In the genomic region with DNA sequence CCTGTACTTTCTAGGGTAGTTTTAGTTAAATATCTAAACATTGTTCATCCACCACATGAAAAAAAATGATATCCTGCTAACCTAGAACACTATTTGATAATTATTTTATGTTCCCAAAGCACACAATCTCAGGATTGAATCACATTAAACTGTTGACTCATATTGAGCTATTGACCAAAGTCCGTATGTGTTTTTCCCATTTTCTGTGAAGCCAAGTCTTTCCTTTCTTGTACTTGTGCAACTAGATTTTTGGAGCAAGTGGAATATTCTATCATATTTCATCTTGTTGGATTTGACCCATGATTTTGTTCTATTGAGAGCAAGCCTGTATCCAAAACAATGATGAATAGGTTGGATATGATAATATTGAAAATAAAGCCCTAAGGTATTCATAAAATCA, we compare ENCODE assay signal across 1 cellular context.
A peak's percentile ranks its signal among the peaks of the same experiment; 100 is the strongest.
TF ChIP-seq lines count a peak whose summit lies in the region.

No MANE protein-coding gene starts in this region.

TF ChIP-seq in HepG2, 621 proteins besides CTCF, POLR2A, EP300 and RAD21 (continued from another document):
- TF ChIP-seq, protein P1, sequence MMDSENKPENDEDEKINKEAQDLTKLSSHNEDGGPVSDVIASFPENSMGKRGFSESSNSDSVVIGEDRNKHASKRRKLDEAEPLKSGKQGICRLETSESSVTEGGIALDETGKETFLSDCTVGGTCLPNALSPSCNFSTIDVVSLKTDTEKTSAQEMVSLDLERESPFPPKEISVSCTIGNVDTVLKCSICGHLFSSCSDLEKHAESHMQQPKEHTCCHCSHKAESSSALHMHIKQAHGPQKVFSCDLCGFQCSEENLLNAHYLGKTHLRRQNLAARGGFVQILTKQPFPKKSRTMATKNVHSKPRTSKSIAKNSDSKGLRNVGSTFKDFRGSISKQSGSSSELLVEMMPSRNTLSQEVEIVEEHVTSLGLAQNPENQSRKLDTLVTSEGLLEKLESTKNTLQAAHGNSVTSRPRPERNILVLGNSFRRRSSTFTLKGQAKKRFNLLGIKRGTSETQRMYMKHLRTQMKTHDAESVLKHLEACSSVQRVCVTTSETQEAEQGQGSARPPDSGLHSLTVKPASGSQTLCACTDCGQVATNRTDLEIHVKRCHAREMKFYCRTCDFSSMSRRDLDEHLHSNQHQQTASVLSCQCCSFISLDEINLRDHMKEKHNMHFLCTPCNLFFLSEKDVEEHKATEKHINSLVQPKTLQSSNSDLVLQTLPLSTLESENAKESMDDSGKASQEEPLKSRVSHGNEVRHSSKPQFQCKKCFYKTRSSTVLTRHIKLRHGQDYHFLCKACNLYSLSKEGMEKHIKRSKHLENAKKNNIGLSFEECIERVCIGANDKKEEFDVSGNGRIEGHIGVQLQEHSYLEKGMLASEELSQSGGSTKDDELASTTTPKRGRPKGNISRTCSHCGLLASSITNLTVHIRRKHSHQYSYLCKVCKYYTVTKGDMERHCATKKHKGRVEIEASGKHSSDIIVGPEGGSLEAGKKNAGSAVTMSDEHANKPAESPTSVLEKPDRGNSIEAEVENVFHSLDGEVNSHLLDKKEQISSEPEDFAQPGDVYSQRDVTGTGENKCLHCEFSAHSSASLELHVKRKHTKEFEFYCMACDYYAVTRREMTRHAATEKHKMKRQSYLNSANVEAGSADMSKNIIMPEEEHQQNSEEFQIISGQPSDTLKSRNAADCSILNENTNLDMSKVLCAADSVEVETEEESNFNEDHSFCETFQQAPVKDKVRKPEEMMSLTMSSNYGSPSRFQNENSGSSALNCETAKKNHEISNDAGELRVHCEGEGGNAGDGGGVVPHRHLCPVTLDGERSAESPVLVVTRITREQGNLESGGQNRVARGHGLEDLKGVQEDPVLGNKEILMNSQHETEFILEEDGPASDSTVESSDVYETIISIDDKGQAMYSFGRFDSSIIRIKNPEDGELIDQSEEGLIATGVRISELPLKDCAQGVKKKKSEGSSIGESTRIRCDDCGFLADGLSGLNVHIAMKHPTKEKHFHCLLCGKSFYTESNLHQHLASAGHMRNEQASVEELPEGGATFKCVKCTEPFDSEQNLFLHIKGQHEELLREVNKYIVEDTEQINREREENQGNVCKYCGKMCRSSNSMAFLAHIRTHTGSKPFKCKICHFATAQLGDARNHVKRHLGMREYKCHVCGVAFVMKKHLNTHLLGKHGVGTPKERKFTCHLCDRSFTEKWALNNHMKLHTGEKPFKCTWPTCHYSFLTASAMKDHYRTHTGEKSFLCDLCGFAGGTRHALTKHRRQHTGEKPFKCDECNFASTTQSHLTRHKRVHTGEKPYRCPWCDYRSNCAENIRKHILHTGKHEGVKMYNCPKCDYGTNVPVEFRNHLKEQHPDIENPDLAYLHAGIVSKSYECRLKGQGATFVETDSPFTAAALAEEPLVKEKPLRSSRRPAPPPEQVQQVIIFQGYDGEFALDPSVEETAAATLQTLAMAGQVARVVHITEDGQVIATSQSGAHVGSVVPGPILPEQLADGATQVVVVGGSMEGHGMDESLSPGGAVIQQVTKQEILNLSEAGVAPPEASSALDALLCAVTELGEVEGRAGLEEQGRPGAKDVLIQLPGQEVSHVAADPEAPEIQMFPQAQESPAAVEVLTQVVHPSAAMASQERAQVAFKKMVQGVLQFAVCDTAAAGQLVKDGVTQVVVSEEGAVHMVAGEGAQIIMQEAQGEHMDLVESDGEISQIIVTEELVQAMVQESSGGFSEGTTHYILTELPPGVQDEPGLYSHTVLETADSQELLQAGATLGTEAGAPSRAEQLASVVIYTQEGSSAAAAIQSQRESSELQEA (CRISPR knock-in tag; IDR thresholded peaks at IDR 0.05; ENCODE audit: not compliant biosample characterization): no peak
- TF ChIP-seq, protein P2, sequence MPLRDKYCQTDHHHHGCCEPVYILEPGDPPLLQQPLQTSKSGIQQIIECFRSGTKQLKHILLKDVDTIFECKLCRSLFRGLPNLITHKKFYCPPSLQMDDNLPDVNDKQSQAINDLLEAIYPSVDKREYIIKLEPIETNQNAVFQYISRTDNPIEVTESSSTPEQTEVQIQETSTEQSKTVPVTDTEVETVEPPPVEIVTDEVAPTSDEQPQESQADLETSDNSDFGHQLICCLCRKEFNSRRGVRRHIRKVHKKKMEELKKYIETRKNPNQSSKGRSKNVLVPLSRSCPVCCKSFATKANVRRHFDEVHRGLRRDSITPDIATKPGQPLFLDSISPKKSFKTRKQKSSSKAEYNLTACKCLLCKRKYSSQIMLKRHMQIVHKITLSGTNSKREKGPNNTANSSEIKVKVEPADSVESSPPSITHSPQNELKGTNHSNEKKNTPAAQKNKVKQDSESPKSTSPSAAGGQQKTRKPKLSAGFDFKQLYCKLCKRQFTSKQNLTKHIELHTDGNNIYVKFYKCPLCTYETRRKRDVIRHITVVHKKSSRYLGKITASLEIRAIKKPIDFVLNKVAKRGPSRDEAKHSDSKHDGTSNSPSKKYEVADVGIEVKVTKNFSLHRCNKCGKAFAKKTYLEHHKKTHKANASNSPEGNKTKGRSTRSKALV (CRISPR knock-in tag; IDR thresholded peaks at IDR 0.05): no peak
- TF ChIP-seq, protein P3, sequence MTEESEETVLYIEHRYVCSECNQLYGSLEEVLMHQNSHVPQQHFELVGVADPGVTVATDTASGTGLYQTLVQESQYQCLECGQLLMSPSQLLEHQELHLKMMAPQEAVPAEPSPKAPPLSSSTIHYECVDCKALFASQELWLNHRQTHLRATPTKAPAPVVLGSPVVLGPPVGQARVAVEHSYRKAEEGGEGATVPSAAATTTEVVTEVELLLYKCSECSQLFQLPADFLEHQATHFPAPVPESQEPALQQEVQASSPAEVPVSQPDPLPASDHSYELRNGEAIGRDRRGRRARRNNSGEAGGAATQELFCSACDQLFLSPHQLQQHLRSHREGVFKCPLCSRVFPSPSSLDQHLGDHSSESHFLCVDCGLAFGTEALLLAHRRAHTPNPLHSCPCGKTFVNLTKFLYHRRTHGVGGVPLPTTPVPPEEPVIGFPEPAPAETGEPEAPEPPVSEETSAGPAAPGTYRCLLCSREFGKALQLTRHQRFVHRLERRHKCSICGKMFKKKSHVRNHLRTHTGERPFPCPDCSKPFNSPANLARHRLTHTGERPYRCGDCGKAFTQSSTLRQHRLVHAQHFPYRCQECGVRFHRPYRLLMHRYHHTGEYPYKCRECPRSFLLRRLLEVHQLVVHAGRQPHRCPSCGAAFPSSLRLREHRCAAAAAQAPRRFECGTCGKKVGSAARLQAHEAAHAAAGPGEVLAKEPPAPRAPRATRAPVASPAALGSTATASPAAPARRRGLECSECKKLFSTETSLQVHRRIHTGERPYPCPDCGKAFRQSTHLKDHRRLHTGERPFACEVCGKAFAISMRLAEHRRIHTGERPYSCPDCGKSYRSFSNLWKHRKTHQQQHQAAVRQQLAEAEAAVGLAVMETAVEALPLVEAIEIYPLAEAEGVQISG (CRISPR knock-in tag; IDR thresholded peaks at IDR 0.05): no peak
- TF ChIP-seq NFYC (CRISPR knock-in tag; IDR thresholded peaks at IDR 0.05) (no peak), TGIF2 (CRISPR knock-in tag; IDR thresholded peaks at IDR 0.05) (no peak), HNF4A (CRISPR knock-in tag; IDR thresholded peaks at IDR 0.05) (peak; percentile 70), KDM2A (CRISPR knock-in tag; IDR thresholded peaks at IDR 0.05; ENCODE audit: borderline replicate concordance, low read depth) (no peak), GATAD2A (CRISPR knock-in tag; IDR thresholded peaks at IDR 0.05) (peak; percentile 30), CEBPB (IDR thresholded peaks at IDR 0.05; ENCODE audit: borderline replicate concordance, low read depth, low read length) (peak; percentile 1; the same call in 1 of the 2 replicates), NFIB (CRISPR knock-in tag; IDR thresholded peaks at IDR 0.05; ENCODE audit: borderline replicate concordance) (no peak), ZNF496 (CRISPR knock-in tag; IDR thresholded peaks at IDR 0.05; ENCODE audit: insufficient replicate concordance) (no peak), XRCC5 (optimal IDR thresholded peaks at IDR 0.05; ENCODE audit: low read length) (no peak), HNF4G (IDR thresholded peaks at IDR 0.05; ENCODE audit: borderline replicate concordance, low read depth, low read length) (0 out of 2 replicates have a peak, but pooled peaks have one; percentile 13), HNF4G (CRISPR knock-in tag; IDR thresholded peaks at IDR 0.05; ENCODE audit: borderline replicate concordance, low read depth) (no peak)
- TF ChIP-seq, protein P4, sequence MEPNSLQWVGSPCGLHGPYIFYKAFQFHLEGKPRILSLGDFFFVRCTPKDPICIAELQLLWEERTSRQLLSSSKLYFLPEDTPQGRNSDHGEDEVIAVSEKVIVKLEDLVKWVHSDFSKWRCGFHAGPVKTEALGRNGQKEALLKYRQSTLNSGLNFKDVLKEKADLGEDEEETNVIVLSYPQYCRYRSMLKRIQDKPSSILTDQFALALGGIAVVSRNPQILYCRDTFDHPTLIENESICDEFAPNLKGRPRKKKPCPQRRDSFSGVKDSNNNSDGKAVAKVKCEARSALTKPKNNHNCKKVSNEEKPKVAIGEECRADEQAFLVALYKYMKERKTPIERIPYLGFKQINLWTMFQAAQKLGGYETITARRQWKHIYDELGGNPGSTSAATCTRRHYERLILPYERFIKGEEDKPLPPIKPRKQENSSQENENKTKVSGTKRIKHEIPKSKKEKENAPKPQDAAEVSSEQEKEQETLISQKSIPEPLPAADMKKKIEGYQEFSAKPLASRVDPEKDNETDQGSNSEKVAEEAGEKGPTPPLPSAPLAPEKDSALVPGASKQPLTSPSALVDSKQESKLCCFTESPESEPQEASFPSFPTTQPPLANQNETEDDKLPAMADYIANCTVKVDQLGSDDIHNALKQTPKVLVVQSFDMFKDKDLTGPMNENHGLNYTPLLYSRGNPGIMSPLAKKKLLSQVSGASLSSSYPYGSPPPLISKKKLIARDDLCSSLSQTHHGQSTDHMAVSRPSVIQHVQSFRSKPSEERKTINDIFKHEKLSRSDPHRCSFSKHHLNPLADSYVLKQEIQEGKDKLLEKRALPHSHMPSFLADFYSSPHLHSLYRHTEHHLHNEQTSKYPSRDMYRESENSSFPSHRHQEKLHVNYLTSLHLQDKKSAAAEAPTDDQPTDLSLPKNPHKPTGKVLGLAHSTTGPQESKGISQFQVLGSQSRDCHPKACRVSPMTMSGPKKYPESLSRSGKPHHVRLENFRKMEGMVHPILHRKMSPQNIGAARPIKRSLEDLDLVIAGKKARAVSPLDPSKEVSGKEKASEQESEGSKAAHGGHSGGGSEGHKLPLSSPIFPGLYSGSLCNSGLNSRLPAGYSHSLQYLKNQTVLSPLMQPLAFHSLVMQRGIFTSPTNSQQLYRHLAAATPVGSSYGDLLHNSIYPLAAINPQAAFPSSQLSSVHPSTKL (CRISPR knock-in tag; IDR thresholded peaks at IDR 0.05): peak; percentile 57
